In genomic region chr2:110424421-110424820, GRCh38 we compare ENCODE assay signal across 8 cellular contexts. TPM values are rescaled to one million over a fixed set of nuclear protein-coding genes. Genes with fewer than 3 reads are reported as not detected.
DNase-seq lines count a peak whose midpoint lies in the region; ATAC-seq and TF ChIP-seq lines count a peak whose summit lies in the region.
"Not testable (repeated sequence)": the region's sequence is repeated elsewhere in the genome, so short reads cannot be mapped to it uniquely, and the experiment has no call there.

No MANE protein-coding gene starts in this region.

- H3K27me3 Mint-ChIP-seq in Caco-2 (ENCODE audit: insufficient read depth, unreplicated experiment); activated CD8-positive, alpha-beta T cell treated with anti-CD3 and anti-CD28 coated beads, Interleukin-2, amount 10 ng/mL, durations not matched to agents 7 days and 5 days (ENCODE audit: low read depth); natural killer cell treated with Interleukin-12 subunit alpha and Interleukin-12 subunit beta and Interleukin-15 and Interleukin-18, amount 100 ng/mL, for 72 hours: not testable (repeated sequence)

- CTCF ChIA-PET in Caco-2 (lab: Charles Lee); activated CD8-positive, alpha-beta T cell treated with anti-CD3 and anti-CD28 coated beads, Interleukin-2, amount 10 ng/mL, durations not matched to agents 7 days and 5 days (lab: Charles Lee): not testable (repeated sequence)

- not testable (repeated sequence) for H3K4me3 ChIP-seq in Caco-2 (ENCODE audit: low read depth, low read length); right cardiac atrium (ENCODE audit: low read length); sigmoid colon; upper lobe of right lung

- TF ChIP-seq EP300 in sigmoid colon (IDR thresholded peaks at IDR 0.05), result not testable (repeated sequence)

- not testable (repeated sequence) for H3K36me3 ChIP-seq in Caco-2 (ENCODE audit: control insufficient read depth, insufficient read depth, low read length); sigmoid colon; upper lobe of right lung

- not testable (repeated sequence) for TF ChIP-seq POLR2A in sigmoid colon (IDR thresholded peaks at IDR 0.05)

- H3K27ac Mint-ChIP-seq in Caco-2 (ENCODE audit: unreplicated experiment); activated CD8-positive, alpha-beta T cell treated with anti-CD3 and anti-CD28 coated beads, Interleukin-2, amount 10 ng/mL, durations not matched to agents 7 days and 5 days; natural killer cell treated with Interleukin-12 subunit alpha and Interleukin-12 subunit beta and Interleukin-15 and Interleukin-18, amount 100 ng/mL, for 72 hours: not testable (repeated sequence)

- not testable (repeated sequence) for H3K9me3 Mint-ChIP-seq in Caco-2 (ENCODE audit: unreplicated experiment); activated CD8-positive, alpha-beta T cell treated with anti-CD3 and anti-CD28 coated beads, Interleukin-2, amount 10 ng/mL, durations not matched to agents 7 days and 5 days (ENCODE audit: insufficient read depth); natural killer cell treated with Interleukin-12 subunit alpha and Interleukin-12 subunit beta and Interleukin-15 and Interleukin-18, amount 100 ng/mL, for 72 hours

- H3K9me3 ChIP-seq in Caco-2; right cardiac atrium (ENCODE audit: control insufficient read depth, low read length); sigmoid colon; upper lobe of right lung: not testable (repeated sequence)

- ATAC-seq in activated CD8-positive, alpha-beta T cell treated with anti-CD3 and anti-CD28 coated beads, Interleukin-2, amount 10 ng/mL, durations not matched to agents 7 days and 5 days; Right ventricle myocardium superior (ENCODE audit: poor library complexity); right cardiac atrium; natural killer cell treated with Interleukin-12 subunit alpha and Interleukin-12 subunit beta and Interleukin-15 and Interleukin-18, amount 100 ng/mL, for 72 hours; upper lobe of right lung: not testable (repeated sequence)

- BruUV-seq in Caco-2 (replicated peaks; lab: Mats Ljungman, UMichigan), result TSS peak; percentile 63

- not testable (repeated sequence) for H3K27ac ChIP-seq in right cardiac atrium (ENCODE audit: low read length); sigmoid colon; upper lobe of right lung

- H3K4me3 Mint-ChIP-seq in Caco-2 (ENCODE audit: unreplicated experiment); activated CD8-positive, alpha-beta T cell treated with anti-CD3 and anti-CD28 coated beads, Interleukin-2, amount 10 ng/mL, durations not matched to agents 7 days and 5 days; natural killer cell treated with Interleukin-12 subunit alpha and Interleukin-12 subunit beta and Interleukin-15 and Interleukin-18, amount 100 ng/mL, for 72 hours: not testable (repeated sequence)

- not testable (repeated sequence) for TF ChIP-seq CTCF in Caco-2 (IDR thresholded peaks at IDR 0.05; ENCODE audit: insufficient read depth in 1 of 2, low read depth in 1 of 2, low read length in 1 of 2, severe bottlenecking in 1 of 2, unreplicated experiment in 1 of 2); sigmoid colon (IDR thresholded peaks at IDR 0.05); upper lobe of right lung (IDR thresholded peaks at IDR 0.05)

- intact Hi-C loops in Caco-2 (cut with micrococcal nuclease; ENCODE audit: unreplicated experiment); Right ventricle myocardium superior (cut with DNase I); right cardiac atrium (cut with DNase I); sigmoid colon (cut with DNase I); upper lobe of right lung (cut with DNase I): not testable (repeated sequence)

- DNase-seq in Caco-2 (peak in 1 of 2 experiments; percentile 27), activated gamma-delta T cell treated with Interleukin-2 at 50 U/mL for 16 hours (peak; percentile 3), Right ventricle myocardium superior (peak; percentile 12), right cardiac atrium (peak in 2 of 3 donors; percentile 2 to 8), sigmoid colon (peak; percentile 4), upper lobe of right lung (peak; percentile 13)
- DNase-seq in activated CD8-positive, alpha-beta T cell treated with anti-CD3 and anti-CD28 coated beads, Interleukin-2, amount 10 ng/mL, durations not matched to agents 7 days and 5 days, result peak; percentile 1
- peak; percentile 0 for DNase-seq in natural killer cell treated with Interleukin-12 subunit alpha and Interleukin-12 subunit beta and Interleukin-15 and Interleukin-18, amount 100 ng/mL, for 72 hours (ENCODE audit: low spot score)

- POLR2A ChIA-PET in Caco-2 (lab: Charles Lee); activated CD8-positive, alpha-beta T cell treated with anti-CD3 and anti-CD28 coated beads, Interleukin-2, amount 10 ng/mL, durations not matched to agents 7 days and 5 days (lab: Charles Lee): not testable (repeated sequence)

- not testable (repeated sequence) for H3K27me3 ChIP-seq in Caco-2 (replicated peaks; ENCODE audit: control insufficient read depth, insufficient read depth, low read length); right cardiac atrium (ENCODE audit: control insufficient read depth, insufficient read depth); sigmoid colon; upper lobe of right lung

- whole genome bisulfite sequencing in right cardiac atrium, result 96% methylated on average over 2 of the region's 4 CpGs
- 88 to 100% methylated on average over 2 of the region's 4 CpGs for WGBS in sigmoid colon, 2 donors

- not testable (repeated sequence) for H3K4me1 ChIP-seq in Caco-2; right cardiac atrium (ENCODE audit: control insufficient read depth, insufficient read depth, low read length); sigmoid colon; upper lobe of right lung

- not testable (repeated sequence) for H3K36me3 Mint-ChIP-seq in Caco-2 (ENCODE audit: insufficient read depth, unreplicated experiment); activated CD8-positive, alpha-beta T cell treated with anti-CD3 and anti-CD28 coated beads, Interleukin-2, amount 10 ng/mL, durations not matched to agents 7 days and 5 days (ENCODE audit: low read depth); natural killer cell treated with Interleukin-12 subunit alpha and Interleukin-12 subunit beta and Interleukin-15 and Interleukin-18, amount 100 ng/mL, for 72 hours

- H3K4me1 Mint-ChIP-seq in Caco-2 (ENCODE audit: low read depth, unreplicated experiment); activated CD8-positive, alpha-beta T cell treated with anti-CD3 and anti-CD28 coated beads, Interleukin-2, amount 10 ng/mL, durations not matched to agents 7 days and 5 days (ENCODE audit: low read depth); natural killer cell treated with Interleukin-12 subunit alpha and Interleukin-12 subunit beta and Interleukin-15 and Interleukin-18, amount 100 ng/mL, for 72 hours (ENCODE audit: low read depth in 2 of 2): not testable (repeated sequence)

RNA-seq across cellular contexts. Expression of gene LIMS4, which starts 48.2 kb away (rescaled TPM):
- total RNA-seq in Caco-2 (2022) (2.4 and 2.5 TPM in 2 replicates), Right ventricle myocardium superior (2.4 TPM), right cardiac atrium (1 to 10 TPM; 1.4 to 3.4 (median 2.9) TPM), sigmoid colon (10 to 100 TPM in 1 of 4 donors, 1 to 10 TPM in 2, under 1 TPM in 1; 0.33 to 11.9 (median 5.1) TPM), upper lobe of right lung (2.1 TPM)
- under 1 TPM; 0.78 to 0.97 TPM for total RNA-seq in activated CD8-positive, alpha-beta T cell treated with anti-CD3 and anti-CD28 coated beads, Interleukin-2, amount 10 ng/mL, durations not matched to agents 7 days and 5 days
- polyA plus RNA-seq in right cardiac atrium (2.2 TPM), sigmoid colon (under 1 TPM in 2 of 3 donors, not detected in 1; 0.60 to 0.98 TPM)
- total RNA-seq in natural killer cell treated with Interleukin-12 subunit alpha and Interleukin-12 subunit beta and Interleukin-15 and Interleukin-18, amount 100 ng/mL, for 72 hours, result under 1 TPM; 0.43 to 0.89 TPM
